In the genomic region with DNA sequence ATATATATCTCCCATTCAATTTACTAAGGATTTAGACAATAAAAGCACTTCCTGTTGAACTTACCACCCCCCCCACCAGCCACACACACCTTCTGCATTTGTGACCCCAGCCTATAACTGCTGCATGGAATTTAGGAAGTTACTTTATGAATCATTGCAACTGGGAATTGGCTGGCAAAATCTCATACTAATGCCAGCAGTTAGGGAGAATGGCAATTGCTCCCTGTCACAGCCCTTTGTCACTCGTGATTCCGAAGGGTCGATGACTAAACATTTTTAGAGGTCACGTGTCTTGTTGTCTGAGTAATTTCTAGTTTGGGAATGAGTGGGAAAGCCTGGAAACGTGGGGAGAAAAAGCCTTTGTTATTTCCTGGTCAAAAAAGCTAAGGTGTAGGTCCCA, we compare ENCODE assay signal across 14 cellular contexts. TPM values are rescaled to one million over a fixed set of nuclear protein-coding genes. Genes with fewer than 3 reads are reported as not detected.
DNase-seq lines count a peak whose midpoint lies in the region; ATAC-seq, FAIRE-seq and TF ChIP-seq lines count a peak whose summit lies in the region.
"Had no signal": no experiment of that assay in that cellular context is flagged by ENCODE, and none has a peak within 500 bp of the region (broad histone marks: within the 10 kb centered on the region; RNA-seq: fewer than 3 reads in every experiment).

No MANE protein-coding gene starts in this region.

- H3K36me3 Mint-ChIP-seq in Calu3 (ENCODE audit: insufficient read depth, unreplicated experiment) = no peaks in the 10 kb centered on the region

- H3K4me1 ChIP-seq in ascending aorta = peaks cover 0 to 10% of the 10 kb centered on the region in 2 donors
- H3K4me1 ChIP-seq in mucosa of descending colon (ENCODE audit: low read depth) = no peaks in the 10 kb centered on the region
- no peaks in the 10 kb centered on the region for H3K4me1 ChIP-seq in prostate gland (replicated peaks)

- DNase-seq in AG10803 (ENCODE audit: low read depth) (peak; percentile 41), HS-27A (ENCODE audit: low read depth) (peak; percentile 17), ascending aorta (ENCODE audit: low spot score in 2 of 2) (peak in 1 of 2 donors; percentile 78), mucosa of descending colon (peak in 1 of 3 donors; percentile 10), frontal cortex (ENCODE audit: low spot score in 2 of 2) (no peak), kidney glomerular epithelial cell (lab: John Stamatoyannopoulos, UW) (no peak), Calu3 (no peak), prostate gland (ENCODE audit: low spot score) (no peak)
- DNase-seq: activated T-cell treated with anti-CD3 and anti-CD28 coated beads for 4 hours, RPMI8226, small intestine had no signal

- H3K27ac Mint-ChIP-seq in Calu3 (ENCODE audit: unreplicated experiment) = no peak overlapping the region
- H3K27ac Mint-ChIP-seq: B cell had no signal

- FAIRE-seq in frontal cortex (lab: Jason Lieb, UNC) = no peak
- FAIRE-seq: endometrium, small intestine had no signal

- no peak overlapping the region for H3K4me3 Mint-ChIP-seq in Calu3 (ENCODE audit: low read depth, unreplicated experiment)
- H3K4me3 Mint-ChIP-seq: B cell had no signal

- TF ChIP-seq CTCF in AG10803 (conservative IDR thresholded peaks at IDR 0.05; ENCODE audit: low read length) (no peak), ascending aorta (IDR thresholded peaks at IDR 0.05) (no peak), mucosa of descending colon (IDR thresholded peaks at IDR 0.05) (no peak), Calu3 (IDR thresholded peaks at IDR 0.05; ENCODE audit: unreplicated experiment) (no peak), prostate gland (IDR thresholded peaks at IDR 0.05) (no peak)

- BruUV-seq in Calu3 (replicated peaks; lab: Mats Ljungman, UMichigan) = no TSS peak

- no peaks in the 10 kb centered on the region for H3K9me3 ChIP-seq in ascending aorta
- no peaks in the 10 kb centered on the region for H3K9me3 ChIP-seq in mucosa of descending colon
- H3K9me3 ChIP-seq in prostate gland = no peaks in the 10 kb centered on the region

- H3K27ac ChIP-seq in ascending aorta (peak overlapping the region; percentile 49 to 67), prostate gland (no peak overlapping the region)

- H3K4me1 Mint-ChIP-seq in Calu3 (ENCODE audit: low read depth, unreplicated experiment) = no peaks in the 10 kb centered on the region
- H3K4me1 Mint-ChIP-seq: B cell had no signal

- H3K27me3 ChIP-seq in ascending aorta = no peaks in the 10 kb centered on the region
- no peaks in the 10 kb centered on the region for H3K27me3 ChIP-seq in prostate gland (replicated peaks; ENCODE audit: insufficient read depth)

- H3K4me3 ChIP-seq in AG10803 (ENCODE audit: low read length) (no peak overlapping the region), ascending aorta (no peak overlapping the region), mucosa of descending colon (no peak overlapping the region), prostate gland (no peak overlapping the region)

- WGBS in prostate gland = 65% methylated on average over 5 of the region's 5 CpGs

- H3K36me3 ChIP-seq in ascending aorta (peaks cover 9 to 12% of the 10 kb centered on the region in 2 donors), mucosa of descending colon (ENCODE audit: low read depth) (no peaks in the 10 kb centered on the region), prostate gland (no peaks in the 10 kb centered on the region)

- CTCF ChIA-PET in Calu3 (lab: Charles Lee) = no interaction called here

- ATAC-seq in mucosa of descending colon = peak; percentile 25

- no peak for TF ChIP-seq POLR2A in prostate gland (IDR thresholded peaks at IDR 0.05)

- intact Hi-C loops in ascending aorta (cut with DNase I) (loop anchor here (5.0 to 10.0 kb wide), 3 partner anchors 183 to 210 kb away; a partner anchor contains a TSS), mucosa of descending colon (cut with DNase I, micrococcal nuclease) (no loop called here), Calu3 (cut with micrococcal nuclease; ENCODE audit: unreplicated experiment) (no loop called here), prostate gland (cut with DNase I) (no loop called here)

- H3K27me3 Mint-ChIP-seq in Calu3 (ENCODE audit: unreplicated experiment) = peaks cover 34% of the 10 kb centered on the region

- H3K9me3 Mint-ChIP-seq in Calu3 (ENCODE audit: low read depth, unreplicated experiment) = no peaks in the 10 kb centered on the region

RNA-seq across cellular contexts. Expression of a gene that starts 46.6 kb away (rescaled TPM):
- not detected for total RNA-seq in ascending aorta
- total RNA-seq in mucosa of descending colon = under 1 TPM in 1 of 3 donors, not detected in 2; 0.38 TPM
- total RNA-seq in frontal cortex = 0.82 TPM
- not detected in 2 replicates for total RNA-seq in Calu3 (2022)
- total RNA-seq in prostate gland = under 1 TPM in 1 of 2 donors, not detected in 1; 0.14 TPM
- total RNA-seq: B cell, mucosa of gallbladder had no signal

Comparison
In these comparisons a context has a peak if more than half of its experiments do, and no peak if none do; other contexts are left out.
1. DNase-seq: peak in AG10803 (single experiment) and HS-27A (single experiment); none in frontal cortex (0 of 2), kidney glomerular epithelial cell (single experiment), Calu3 (single experiment) and prostate gland (single experiment).
2. H3K27ac ChIP-seq: peak in ascending aorta (2 of 2); none in prostate gland (0 of 2).